11 cellular contexts compared by ENCODE assay signal in the genomic region with DNA sequence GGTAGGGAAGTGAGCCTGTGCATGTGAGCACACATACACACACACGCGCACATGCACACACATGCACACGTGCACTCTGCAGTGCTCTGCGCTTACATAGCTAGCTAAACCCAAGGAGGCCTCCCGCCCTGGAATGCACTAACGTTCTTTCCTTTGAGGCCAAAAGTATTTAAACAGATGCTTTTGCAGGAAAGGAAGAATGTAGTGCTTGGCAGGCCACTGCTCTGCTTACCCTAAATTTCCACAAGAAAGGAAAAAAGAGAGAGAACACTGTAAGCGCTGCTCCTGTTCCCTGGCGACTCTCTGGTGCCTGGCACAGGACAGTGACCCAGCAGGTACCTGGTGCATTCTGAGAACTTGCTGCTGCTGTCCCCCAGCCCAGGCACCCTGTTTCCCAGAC. TPM values are rescaled to one million over a fixed set of nuclear protein-coding genes. Genes with fewer than 3 reads are reported as not detected.
DNase-seq lines count a peak whose midpoint lies in the region; ATAC-seq and TF ChIP-seq lines count a peak whose summit lies in the region.
"Had no signal": no experiment of that assay in that cellular context is flagged by ENCODE, and none has a peak within 500 bp of the region (broad histone marks: within the 10 kb centered on the region; RNA-seq: fewer than 3 reads in every experiment).

No MANE protein-coding gene starts in this region.

- H3K27me3 Mint-ChIP-seq in CD4-positive, alpha-beta memory T cell, result peaks cover 2 to 6% of the 10 kb centered on the region in 2 donors
- H3K27me3 Mint-ChIP-seq in activated naive CD4-positive, alpha-beta T cell treated with anti-CD3 and anti-CD28 coated beads for 36 hours (ENCODE audit: low read depth), result peaks cover 3% of the 10 kb centered on the region

- H3K4me2 ChIP-seq in neuronal stem cell (ENCODE audit: insufficient read depth, low read length, poor library complexity, severe bottlenecking), result no peak overlapping the region

- peaks cover 13 to 18% of the 10 kb centered on the region in 2 donors for H3K4me1 ChIP-seq in neuronal stem cell (ENCODE audit: control insufficient read depth in 2 of 2, insufficient read depth in 1 of 2, low read depth in 1 of 2, low read length in 2 of 2)
- peaks cover 8% of the 10 kb centered on the region for H3K4me1 ChIP-seq in CD4-positive, alpha-beta memory T cell (ENCODE audit: insufficient read depth, low read length)

- H3K4me3 ChIP-seq in fibroblast of pulmonary artery (replicated peaks; ENCODE audit: low read depth, low read length), result no peak overlapping the region
- peak overlapping the region in 1 of 2 donors; percentile 2 for H3K4me3 ChIP-seq in neuronal stem cell (ENCODE audit: low read length in 2 of 2)
- H3K4me3 ChIP-seq in CD4-positive, alpha-beta memory T cell (ENCODE audit: low read length in 2 of 2), result no peak overlapping the region

- H3K14ac ChIP-seq in neuronal stem cell (ENCODE audit: low read length), result peak overlapping the region; percentile 23

- H3K27ac ChIP-seq in neuronal stem cell (replicated peaks; ENCODE audit: low read length), result no peak overlapping the region
- no peak overlapping the region for H3K27ac ChIP-seq in CD4-positive, alpha-beta memory T cell (ENCODE audit: low read depth, low read length)

- intact Hi-C loops in Right ventricle myocardium inferior (cut with DNase I), result no loop called here
- intact Hi-C loops in cardiac septum (cut with DNase I), result no loop called here
- intact Hi-C loops in CD4-positive, alpha-beta memory T cell (cut with micrococcal nuclease), result no loop called here
- intact Hi-C loops in activated naive CD4-positive, alpha-beta T cell treated with anti-CD3 and anti-CD28 coated beads for 36 hours (cut with micrococcal nuclease), result no loop called here

- H2BK5ac ChIP-seq in neuronal stem cell (ENCODE audit: low read length), result no peak overlapping the region

- H3K9ac ChIP-seq in neuronal stem cell (ENCODE audit: low read depth, low read length, poor library complexity), result peak overlapping the region; percentile 61

- no peaks in the 10 kb centered on the region for H3K79me1 ChIP-seq in neuronal stem cell (ENCODE audit: low read depth, low read length)

- H4K8ac ChIP-seq in neuronal stem cell (ENCODE audit: low read depth, low read length), result no peak overlapping the region

- H2AK5ac ChIP-seq in neuronal stem cell (ENCODE audit: low read depth, low read length), result peak overlapping the region; percentile 80

- no peak overlapping the region for H2AFZ ChIP-seq in neuronal stem cell (ENCODE audit: low read length)

- H3K4ac ChIP-seq in neuronal stem cell (ENCODE audit: low read length), result peak overlapping the region; percentile 24

- H3K4me3 Mint-ChIP-seq in CD4-positive, alpha-beta memory T cell, result no peak overlapping the region
- H3K4me3 Mint-ChIP-seq in activated naive CD4-positive, alpha-beta T cell treated with anti-CD3 and anti-CD28 coated beads for 36 hours, result no peak overlapping the region
- H3K4me3 Mint-ChIP-seq: stimulated activated naive CD8-positive, alpha-beta T cell treated with anti-CD3 and anti-CD28 coated beads, Interleukin-15, Interleukin-2, amounts not matched to agents 100 ng/mL and 50 ng/mL, for 24 hours had no signal

- H3K23ac ChIP-seq in neuronal stem cell (ENCODE audit: low read depth, low read length, poor library complexity), result peak overlapping the region; percentile 67

- H4K91ac ChIP-seq in neuronal stem cell (ENCODE audit: low read depth, low read length, poor library complexity), result peak overlapping the region; percentile 97

- peaks cover 5 to 22% (median 11%) of the 10 kb centered on the region in 4 donors for H3K4me1 Mint-ChIP-seq in CD4-positive, alpha-beta memory T cell
- peaks cover 23% of the 10 kb centered on the region for H3K4me1 Mint-ChIP-seq in activated naive CD4-positive, alpha-beta T cell treated with anti-CD3 and anti-CD28 coated beads for 36 hours (ENCODE audit: low read depth)

- H3K27ac Mint-ChIP-seq in CD4-positive, alpha-beta memory T cell, result no peak overlapping the region
- H3K27ac Mint-ChIP-seq in activated naive CD4-positive, alpha-beta T cell treated with anti-CD3 and anti-CD28 coated beads for 36 hours, result no peak overlapping the region
- H3K27ac Mint-ChIP-seq: stimulated activated naive CD8-positive, alpha-beta T cell treated with anti-CD3 and anti-CD28 coated beads, Interleukin-15, Interleukin-2, amounts not matched to agents 100 ng/mL and 50 ng/mL, for 24 hours had no signal

- POLR2A ChIA-PET in CD4-positive, alpha-beta memory T cell (lab: Charles Lee; ENCODE audit: partially characterized antibody), result no interaction called here

- peak overlapping the region; percentile 44 for H2BK15ac ChIP-seq in neuronal stem cell (ENCODE audit: low read length)

- H3K9me3 Mint-ChIP-seq in CD4-positive, alpha-beta memory T cell, result no peaks in the 10 kb centered on the region
- H3K9me3 Mint-ChIP-seq in activated naive CD4-positive, alpha-beta T cell treated with anti-CD3 and anti-CD28 coated beads for 36 hours, result no peaks in the 10 kb centered on the region
- H3K9me3 Mint-ChIP-seq: stimulated activated naive CD8-positive, alpha-beta T cell treated with anti-CD3 and anti-CD28 coated beads, Interleukin-15, Interleukin-2, amounts not matched to agents 100 ng/mL and 50 ng/mL, for 24 hours had no signal

- no CpG with 5 or more reads among the region's 8 CpGs for WGBS in neuronal stem cell (ENCODE audit: extremely low coverage in 2 of 2, insufficient read length in 2 of 2, insufficient replicate concordance in 1 of 2), 2 donors

- no peaks in the 10 kb centered on the region for H3K27me3 ChIP-seq in neuronal stem cell (ENCODE audit: control insufficient read depth in 3 of 3, insufficient read depth in 3 of 3, low read depth in 1 of 3, low read length in 3 of 3)
- peaks cover 3% of the 10 kb centered on the region for H3K27me3 ChIP-seq in CD4-positive, alpha-beta memory T cell (ENCODE audit: insufficient read depth, low read length)

- DNase-seq in Right ventricle myocardium inferior (ENCODE audit: missing footprints) (no peak), cardiac septum (ENCODE audit: low spot score) (no peak), fibroblast of pulmonary artery (ENCODE audit: low read depth) (peak; percentile 68), neuronal stem cell (ENCODE audit: low spot score) (no peak), NCI-H1048 (lab: John Stamatoyannopoulos, UW) (no peak), NCI-H524 treated with DMSO at 0.1 percent for 48 hours (lab: John Stamatoyannopoulos, UW) (no peak)
- no peak for DNase-seq in CD4-positive, alpha-beta memory T cell
- DNase-seq in activated naive CD4-positive, alpha-beta T cell treated with anti-CD3 and anti-CD28 coated beads for 36 hours, result no peak
- DNase-seq: MV-4-11, OCI-M1 had no signal

- H3K36me3 Mint-ChIP-seq in CD4-positive, alpha-beta memory T cell, result no peaks in the 10 kb centered on the region
- no peaks in the 10 kb centered on the region for H3K36me3 Mint-ChIP-seq in activated naive CD4-positive, alpha-beta T cell treated with anti-CD3 and anti-CD28 coated beads for 36 hours (ENCODE audit: low read depth)

- no peak overlapping the region for H2BK12ac ChIP-seq in neuronal stem cell (ENCODE audit: low read length)

- H2BK120ac ChIP-seq in neuronal stem cell (ENCODE audit: low read depth, low read length), result no peak overlapping the region

- peaks cover 2 to 16% of the 10 kb centered on the region in 2 donors for H3K9me3 ChIP-seq in neuronal stem cell (replicated peaks in 1 of 2; ENCODE audit: control insufficient read depth in 2 of 2, insufficient read depth in 1 of 2, low read depth in 1 of 2, low read length in 2 of 2)
- no peaks in the 10 kb centered on the region for H3K9me3 ChIP-seq in CD4-positive, alpha-beta memory T cell (ENCODE audit: control insufficient read depth in 1 of 2, low read length in 2 of 2)

- peaks cover 15 to 94% of the 10 kb centered on the region in 2 donors for H3K36me3 ChIP-seq in neuronal stem cell (replicated peaks in 1 of 2; ENCODE audit: control insufficient read depth in 2 of 2, insufficient read depth in 2 of 2, low read length in 2 of 2)
- no peaks in the 10 kb centered on the region for H3K36me3 ChIP-seq in CD4-positive, alpha-beta memory T cell (ENCODE audit: insufficient read depth, low read length)

- CTCF ChIA-PET in CD4-positive, alpha-beta memory T cell (lab: Charles Lee; ENCODE audit: partially characterized antibody), result no interaction called here
- CTCF ChIA-PET in activated naive CD4-positive, alpha-beta T cell treated with anti-CD3 and anti-CD28 coated beads for 36 hours (lab: Charles Lee), result interaction anchor here (0.6 kb wide), 1 partner anchor 17 kb away, joined by 3 read pairs; no protein-coding TSS in a partner anchor

- ATAC-seq in Right ventricle myocardium inferior, result peak; percentile 3

- H3K18ac ChIP-seq in neuronal stem cell (ENCODE audit: low read length), result peak overlapping the region; percentile 61

- no peak for TF ChIP-seq CTCF in fibroblast of pulmonary artery (IDR thresholded peaks at IDR 0.05; ENCODE audit: low read length, missing control alignments)

RNA-seq across cellular contexts. Expression of a gene that starts 31.3 kb away (rescaled TPM):
- total RNA-seq in Right ventricle myocardium inferior (86.7 TPM), cardiac septum (59.6 TPM)
- polyA plus RNA-seq in neuronal stem cell (2013, experiment 1 of 2), result 21.6 TPM
- 19.9 TPM for polyA plus RNA-seq in neuronal stem cell (2013, experiment 2 of 2)
- 10 to 100 TPM; 28.7 to 29.5 TPM for total RNA-seq in CD4-positive, alpha-beta memory T cell
- polyA plus RNA-seq in CD4-positive, alpha-beta memory T cell, result 10 to 100 TPM; 35.7 to 41.7 TPM
- total RNA-seq in activated naive CD4-positive, alpha-beta T cell treated with anti-CD3 and anti-CD28 coated beads for 36 hours, result 10 to 100 TPM; 57.5 to 59.1 TPM
